Comparison of ENCODE assay signal across 13 cellular contexts in genomic region chr18:11366410-11366809, GRCh38.
DNase-seq lines count a peak whose midpoint lies in the region; ATAC-seq, FAIRE-seq and TF ChIP-seq lines count a peak whose summit lies in the region.
"Had no signal": no experiment of that assay in that cellular context is flagged by ENCODE, and none has a peak within 500 bp of the region (broad histone marks: within the 10 kb centered on the region; RNA-seq: fewer than 3 reads in every experiment).

No MANE protein-coding gene starts in this region.

- in situ Hi-C loops in HepG2 (cut with HindIII; ENCODE audit: extremely low pct_ligation_motif_present, low pct_unique_long_range_greater_than_20kb): no loop called here

- no peak overlapping the region for H2AFZ ChIP-seq in HepG2 (ENCODE audit: low read length)

- H3K27ac Mint-ChIP-seq in activated T-cell treated with anti-CD3 and anti-CD28 coated beads, Interleukin-2, amount 50 U/mL, for 24 hours: no peak overlapping the region
- H3K27ac Mint-ChIP-seq: immature natural killer cell, T-cell had no signal

- no peaks in the 10 kb centered on the region for H3K79me2 ChIP-seq in HepG2 (ENCODE audit: insufficient read depth, low read length)

- no peaks in the 10 kb centered on the region for H3K9me3 Mint-ChIP-seq in activated T-cell treated with anti-CD3 and anti-CD28 coated beads, Interleukin-2, amount 50 U/mL, for 24 hours
- H3K9me3 Mint-ChIP-seq: T-cell had no signal

- no peaks in the 10 kb centered on the region for H4K20me1 ChIP-seq in HepG2 (ENCODE audit: insufficient read depth, low read length)

- DNase-seq in GM04503 (ENCODE audit: low read depth) (peak; percentile 10), NCI-H524 treated with DMSO at 0.1 percent for 48 hours (lab: John Stamatoyannopoulos, UW) (peak; percentile 95), fibroblast of peridontal ligament (ENCODE audit: extremely low read depth) (peak; percentile 86), sciatic nerve (ENCODE audit: low spot score) (no peak), HepG2 (ENCODE audit: low spot score) (no peak), NCI-H748 treated with DMSO at 0.1 percent for 48 hours (lab: John Stamatoyannopoulos, UW) (no peak)
- DNase-seq in activated T-cell treated with anti-CD3 and anti-CD28 coated beads, Interleukin-2, amount 50 U/mL, for 24 hours: no peak
- DNase-seq: immature natural killer cell; stimulated activated CD4-positive, alpha-beta T cell treated with anti-CD3 and anti-CD28 coated beads, Interleukin-2, amount 100 ng/mL, for 48 hours; T-cell had no signal

- TF ChIP-seq RAD21 in HepG2 (CRISPR knock-in tag; IDR thresholded peaks at IDR 0.05): no peak

- TF ChIP-seq CTCF in HepG2 (CRISPR knock-in tag; IDR thresholded peaks at IDR 0.05): no peak

- POLR2A ChIA-PET in HepG2 (lab: Yijun Ruan, JAX): no interaction called here

- no peak overlapping the region for H3K4me3 Mint-ChIP-seq in activated T-cell treated with anti-CD3 and anti-CD28 coated beads, Interleukin-2, amount 50 U/mL, for 24 hours
- H3K4me3 Mint-ChIP-seq: immature natural killer cell, T-cell had no signal

- no peak overlapping the region for H3K4me2 ChIP-seq in HepG2 (ENCODE audit: low read depth, low read length)

- WGBS in HepG2 (ENCODE audit: low lambda C conversion rate): 27% methylated on average over 4 of the region's 4 CpGs

- H3K4me3 ChIP-seq in HepG2 (replicated peaks in 1 of 3; ENCODE audit: insufficient read depth in 1 of 3, low read depth in 2 of 3, low read length in 3 of 3): no peak overlapping the region
- H3K4me3 ChIP-seq: K562 had no signal

- FAIRE-seq in HepG2 (lab: Jason Lieb, UNC): no peak
- FAIRE-seq: endothelial cell of umbilical vein, K562 had no signal

- H3K36me3 ChIP-seq in HepG2 (replicated peaks in 1 of 2; ENCODE audit: control insufficient read depth in 1 of 2, insufficient read depth in 2 of 2, low read length in 2 of 2): no peaks in the 10 kb centered on the region

- no peak for TF ChIP-seq EP300 in HepG2 (IDR thresholded peaks at IDR 0.05; ENCODE audit: low read depth in 2 of 2, low read length in 2 of 2)
- TF ChIP-seq EP300 in HepG2 (CRISPR knock-in tag; IDR thresholded peaks at IDR 0.05; ENCODE audit: borderline replicate concordance): no peak

- intact Hi-C loops in sciatic nerve (cut with DNase I) (no loop called here), HepG2 (cut with micrococcal nuclease; ENCODE audit: unreplicated experiment) (no loop called here)

- peak; percentile 96 for ATAC-seq in sciatic nerve
- no peak for ATAC-seq in GM18519 (IDR thresholded peaks at IDR 0.05; ENCODE audit: low FRiP score, unreplicated experiment)
- ATAC-seq in HepG2: no peak
- ATAC-seq: K562, T-cell had no signal

- H3K27me3 ChIP-seq in HepG2 (ENCODE audit: control insufficient read depth in 1 of 2, insufficient read depth in 2 of 2, low read length in 2 of 2): no peaks in the 10 kb centered on the region

- no peak overlapping the region for H3K9ac ChIP-seq in HepG2 (ENCODE audit: insufficient read depth, low read depth, low read length)

- no peaks in the 10 kb centered on the region for H3K9me3 ChIP-seq in HepG2 (ENCODE audit: low read length)

- CTCF ChIA-PET in HepG2 (lab: Yijun Ruan, JAX; ENCODE audit: low intra/inter-chr PET ratio, low total read pairs): no interaction called here

- H3K4me1 ChIP-seq in HepG2 (ENCODE audit: insufficient read depth, low read length): no peaks in the 10 kb centered on the region

- no peaks in the 10 kb centered on the region for H3K36me3 Mint-ChIP-seq in activated T-cell treated with anti-CD3 and anti-CD28 coated beads, Interleukin-2, amount 50 U/mL, for 24 hours (ENCODE audit: low read depth)
- H3K36me3 Mint-ChIP-seq: T-cell had no signal

- H3K27ac ChIP-seq in HepG2 (ENCODE audit: extremely low read length, insufficient read depth, low read length): no peak overlapping the region

- BruUV-seq in HepG2 (replicated peaks; lab: Mats Ljungman, UMichigan): no TSS peak

- H3K4me1 Mint-ChIP-seq in activated T-cell treated with anti-CD3 and anti-CD28 coated beads, Interleukin-2, amount 50 U/mL, for 24 hours (ENCODE audit: low read depth): no peaks in the 10 kb centered on the region
- H3K4me1 Mint-ChIP-seq: immature natural killer cell, T-cell had no signal

- TF ChIP-seq POLR2A in HepG2 (IDR thresholded peaks at IDR 0.05; ENCODE audit: insufficient read depth in 1 of 2, low read depth in 2 of 2, low read length in 2 of 2): no peak

- H3K27me3 Mint-ChIP-seq in activated T-cell treated with anti-CD3 and anti-CD28 coated beads, Interleukin-2, amount 50 U/mL, for 24 hours: no peaks in the 10 kb centered on the region

TF ChIP-seq in HepG2, 621 proteins besides CTCF, POLR2A, EP300 and RAD21:
- no peak for TF ChIP-seq RFX1 (IDR thresholded peaks at IDR 0.05)
- no peak for TF ChIP-seq IRF2 (CRISPR knock-in tag; IDR thresholded peaks at IDR 0.05)
- TF ChIP-seq DR1 (CRISPR knock-in tag; IDR thresholded peaks at IDR 0.05): no peak
- no peak for TF ChIP-seq MIER3 (CRISPR knock-in tag; IDR thresholded peaks at IDR 0.05; ENCODE audit: borderline replicate concordance)
- TF ChIP-seq ZFP36L1 (CRISPR knock-in tag; IDR thresholded peaks at IDR 0.05): no peak
- no peak for TF ChIP-seq ZBTB21 (CRISPR knock-in tag; IDR thresholded peaks at IDR 0.05)
- TF ChIP-seq, protein P1, sequence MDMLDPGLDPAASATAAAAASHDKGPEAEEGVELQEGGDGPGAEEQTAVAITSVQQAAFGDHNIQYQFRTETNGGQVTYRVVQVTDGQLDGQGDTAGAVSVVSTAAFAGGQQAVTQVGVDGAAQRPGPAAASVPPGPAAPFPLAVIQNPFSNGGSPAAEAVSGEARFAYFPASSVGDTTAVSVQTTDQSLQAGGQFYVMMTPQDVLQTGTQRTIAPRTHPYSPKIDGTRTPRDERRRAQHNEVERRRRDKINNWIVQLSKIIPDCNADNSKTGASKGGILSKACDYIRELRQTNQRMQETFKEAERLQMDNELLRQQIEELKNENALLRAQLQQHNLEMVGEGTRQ (IDR thresholded peaks at IDR 0.05; ENCODE audit: low read depth, low read length): no peak
- TF ChIP-seq, protein P1 (CRISPR knock-in tag; IDR thresholded peaks at IDR 0.05; ENCODE audit: borderline replicate concordance): no peak
- no peak for TF ChIP-seq MBD4 (IDR thresholded peaks at IDR 0.05; ENCODE audit: borderline replicate concordance, low read length)
- TF ChIP-seq CREBL2 (CRISPR knock-in tag; IDR thresholded peaks at IDR 0.05; ENCODE audit: borderline replicate concordance): no peak
- no peak for TF ChIP-seq CERS6 (CRISPR knock-in tag; IDR thresholded peaks at IDR 0.05)
- no peak for TF ChIP-seq PHF20 (CRISPR knock-in tag; IDR thresholded peaks at IDR 0.05)
- TF ChIP-seq CHD2 (IDR thresholded peaks at IDR 0.05; ENCODE audit: low read depth, low read length): no peak
- TF ChIP-seq, protein P2, sequence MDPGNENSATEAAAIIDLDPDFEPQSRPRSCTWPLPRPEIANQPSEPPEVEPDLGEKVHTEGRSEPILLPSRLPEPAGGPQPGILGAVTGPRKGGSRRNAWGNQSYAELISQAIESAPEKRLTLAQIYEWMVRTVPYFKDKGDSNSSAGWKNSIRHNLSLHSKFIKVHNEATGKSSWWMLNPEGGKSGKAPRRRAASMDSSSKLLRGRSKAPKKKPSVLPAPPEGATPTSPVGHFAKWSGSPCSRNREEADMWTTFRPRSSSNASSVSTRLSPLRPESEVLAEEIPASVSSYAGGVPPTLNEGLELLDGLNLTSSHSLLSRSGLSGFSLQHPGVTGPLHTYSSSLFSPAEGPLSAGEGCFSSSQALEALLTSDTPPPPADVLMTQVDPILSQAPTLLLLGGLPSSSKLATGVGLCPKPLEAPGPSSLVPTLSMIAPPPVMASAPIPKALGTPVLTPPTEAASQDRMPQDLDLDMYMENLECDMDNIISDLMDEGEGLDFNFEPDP (CRISPR knock-in tag; conservative IDR thresholded peaks at IDR 0.05): no peak
- no peak for TF ChIP-seq KLF12 (CRISPR knock-in tag; IDR thresholded peaks at IDR 0.05; ENCODE audit: borderline replicate concordance)
- TF ChIP-seq MED8 (CRISPR knock-in tag; IDR thresholded peaks at IDR 0.05; ENCODE audit: insufficient replicate concordance): no peak
- TF ChIP-seq NBN (conservative IDR thresholded peaks at IDR 0.05): no peak
TF ChIP-seq in HepG2: peak in this region for 0.

Comparison
In these comparisons a context has a peak if more than half of its experiments do, and no peak if none do; other contexts are left out.
1. DNase-seq: peak in GM04503 (single experiment), NCI-H524 treated with DMSO at 0.1 percent for 48 hours (single experiment) and fibroblast of peridontal ligament (single experiment); none in sciatic nerve (single experiment), activated T-cell treated with anti-CD3 and anti-CD28 coated beads, Interleukin-2, amount 50 U/mL, for 24 hours (single experiment), HepG2 (single experiment) and NCI-H748 treated with DMSO at 0.1 percent for 48 hours (single experiment).